Comparison of ENCODE assay signal across 3 cellular contexts in genomic region chr2:96016321-96016720, GRCh38. TPM values are rescaled to one million over a fixed set of nuclear protein-coding genes. Genes with fewer than 3 reads are reported as not detected.
"Had no signal": no experiment of that assay in that cellular context is flagged by ENCODE, and none has a peak within 500 bp of the region (broad histone marks: within the 10 kb centered on the region; RNA-seq: fewer than 3 reads in every experiment).

No MANE protein-coding gene starts in this region.

RNA-seq across cellular contexts. Expression of gene GPAT2, which starts 18.4 kb away (rescaled TPM):
- total RNA-seq: H4, HepG2, HT1080 had no signal
- polyA plus RNA-seq: HepG2 had no signal
